8 cellular contexts compared by ENCODE assay signal in the genomic region with DNA sequence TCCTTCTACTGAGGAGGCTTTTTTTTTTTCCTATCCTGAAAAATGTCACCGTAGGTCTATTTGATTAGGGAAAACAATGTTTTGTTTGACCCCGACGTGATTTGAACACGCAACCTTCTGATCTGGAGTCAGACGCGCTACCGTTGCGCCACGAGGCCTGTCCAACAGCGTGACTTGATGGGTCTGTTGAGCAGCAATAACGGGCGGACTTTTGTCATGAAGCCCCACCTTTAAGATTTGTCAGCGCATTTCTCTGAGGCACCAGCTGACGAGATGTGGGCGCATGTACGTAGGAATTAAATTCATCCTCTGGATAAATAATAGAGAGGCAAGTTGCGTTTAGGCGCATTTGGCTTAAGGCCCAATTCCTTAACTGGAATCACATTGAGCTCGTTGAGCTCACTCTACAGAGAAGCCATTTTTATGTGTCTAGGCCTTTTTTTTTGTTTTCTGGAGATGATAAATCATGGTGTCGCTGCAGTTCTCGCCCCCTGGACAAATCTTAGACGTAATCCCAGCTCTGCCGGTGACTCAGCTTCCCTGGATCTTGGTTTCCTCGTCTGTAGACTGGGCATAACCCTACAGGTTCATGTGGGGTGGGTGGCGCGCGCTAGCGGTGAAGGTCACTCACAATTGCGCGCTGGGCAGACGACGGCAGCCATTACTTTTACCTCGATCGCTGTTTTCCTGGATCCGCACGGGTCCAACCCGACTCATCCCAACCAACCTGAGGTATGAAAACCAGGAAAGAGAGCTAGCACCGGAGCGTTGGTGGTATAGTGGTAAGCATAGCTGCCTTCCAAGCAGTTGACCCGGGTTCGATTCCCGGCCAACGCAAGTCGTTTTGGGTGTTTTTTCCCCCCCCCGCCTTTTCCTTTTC. TPM values are rescaled to one million over a fixed set of nuclear protein-coding genes. Genes with fewer than 3 reads are reported as not detected.
DNase-seq lines count a peak whose midpoint lies in the region; ATAC-seq and TF ChIP-seq lines count a peak whose summit lies in the region.

No MANE protein-coding gene starts in this region.

- H3K4me2 ChIP-seq in SK-N-SH (peak overlapping the region; percentile 98), neuronal stem cell (ENCODE audit: insufficient read depth, low read length, poor library complexity, severe bottlenecking) (peak overlapping the region; percentile 70)

- H3K79me1 ChIP-seq in neuronal stem cell (ENCODE audit: low read depth, low read length), result no peaks in the 10 kb centered on the region

- H3K36me3 ChIP-seq in SK-N-SH (replicated peaks in 1 of 2; ENCODE audit: control insufficient read depth in 1 of 2, insufficient read depth in 2 of 2, low read length in 1 of 2), result no peaks in the 10 kb centered on the region
- H3K36me3 ChIP-seq in gastroesophageal sphincter, result no peaks in the 10 kb centered on the region
- no peaks in the 10 kb centered on the region for H3K36me3 ChIP-seq in neuronal stem cell (replicated peaks in 1 of 2; ENCODE audit: control insufficient read depth in 2 of 2, insufficient read depth in 2 of 2, low read length in 2 of 2)
- H3K36me3 ChIP-seq in stomach, result no peaks in the 10 kb centered on the region

- no peaks in the 10 kb centered on the region for H3K9me2 ChIP-seq in SK-N-SH

- peak overlapping the region; percentile 92 to 95 for H3K27ac ChIP-seq in SK-N-SH (ENCODE audit: low read depth in 2 of 2, low read length in 1 of 2)
- H3K27ac ChIP-seq in gastroesophageal sphincter, result peak overlapping the region; percentile 95 to 98 (median 98)
- H3K27ac ChIP-seq in neuronal stem cell (replicated peaks; ENCODE audit: low read length), result peak overlapping the region; percentile 68
- peak overlapping the region; percentile 88 to 99 (median 96) for H3K27ac ChIP-seq in stomach

- H3K18ac ChIP-seq in neuronal stem cell (ENCODE audit: low read length), result peak overlapping the region; percentile 77

- peak overlapping the region; percentile 85 for H2BK5ac ChIP-seq in neuronal stem cell (ENCODE audit: low read length)

- H4K20me1 ChIP-seq in SK-N-SH (ENCODE audit: insufficient read depth), result 0 out of 2 replicates have a peak, but pooled peaks cover 4% of the 10 kb centered on the region

- H3F3A ChIP-seq in SK-N-SH (replicated peaks; ENCODE audit: insufficient read depth), result peaks cover 47% of the 10 kb centered on the region

- no peak overlapping the region for H2BK120ac ChIP-seq in neuronal stem cell (ENCODE audit: low read depth, low read length)

- H3K9ac ChIP-seq in SK-N-SH (peak overlapping the region; percentile 89), neuronal stem cell (ENCODE audit: low read depth, low read length, poor library complexity) (peak overlapping the region; percentile 79)

- peak overlapping the region; percentile 63 for H3K4me3 ChIP-seq in GM12864 (ENCODE audit: low read depth, low read length)
- H3K4me3 ChIP-seq in SK-N-SH (ENCODE audit: low read depth in 2 of 2, low read length in 1 of 2), result peak overlapping the region; percentile 83 to 86
- H3K4me3 ChIP-seq in gastroesophageal sphincter, result peak overlapping the region; percentile 48 to 73
- H3K4me3 ChIP-seq in neuronal stem cell (ENCODE audit: low read length in 2 of 2), result peak overlapping the region; percentile 70 to 92
- peak overlapping the region; percentile 57 to 70 (median 65) for H3K4me3 ChIP-seq in stomach

- CTCF ChIA-PET in SK-N-SH (lab: Yijun Ruan, JAX), result interaction anchor here (1.0 to 6.5 kb wide), 13 partner anchors 8 to 231 kb away, joined by 3 to 55 read pairs (median 5); partner anchors contain the start of genes ALOXE3, BORCS6, HES7 and KRABD2
- CTCF ChIA-PET in activated naive CD4-positive, alpha-beta T cell treated with anti-CD3 and anti-CD28 coated beads, Interleukin-2, amount 10 ng/mL, durations not matched to agents 7 days and 5 days (lab: Charles Lee), result interaction anchor here (0.7 to 5.9 kb wide), 9 partner anchors 11 to 101 kb away, joined by 3 to 38 read pairs (median 5); partner anchors contain the start of genes AURKB, CTC1, PFAS and SLC25A35

- H2AK5ac ChIP-seq in neuronal stem cell (ENCODE audit: low read depth, low read length), result no peak overlapping the region

- no peak overlapping the region for H2BK12ac ChIP-seq in neuronal stem cell (ENCODE audit: low read length)

- TF ChIP-seq RAD21 in SK-N-SH (IDR thresholded peaks at IDR 0.05; ENCODE audit: low read length), result no peak

- no peaks in the 10 kb centered on the region for H3K9me3 Mint-ChIP-seq in activated naive CD4-positive, alpha-beta T cell treated with anti-CD3 and anti-CD28 coated beads, Interleukin-2, amount 10 ng/mL, durations not matched to agents 7 days and 5 days

- no peak overlapping the region for H3K4ac ChIP-seq in neuronal stem cell (ENCODE audit: low read length)

- H2AFZ ChIP-seq in SK-N-SH (ENCODE audit: low read depth) (peak overlapping the region; percentile 89), neuronal stem cell (ENCODE audit: low read length) (peak overlapping the region; percentile 94)

- peak overlapping the region; percentile 52 for H3K23ac ChIP-seq in neuronal stem cell (ENCODE audit: low read depth, low read length, poor library complexity)

- DNase-seq in GM12864 (ENCODE audit: low read depth) (peak; percentile 71), NCI-H1048 (lab: John Stamatoyannopoulos, UW) (peak; percentile 64), SK-N-SH (peak; percentile 73), neuronal stem cell (ENCODE audit: low spot score) (peak; percentile 97), stomach (peak; percentile 90)
- DNase-seq in activated naive CD4-positive, alpha-beta T cell treated with anti-CD3 and anti-CD28 coated beads, Interleukin-2, amount 10 ng/mL, durations not matched to agents 7 days and 5 days, result peak; percentile 84

- peaks cover 29% of the 10 kb centered on the region for H3K36me3 Mint-ChIP-seq in activated naive CD4-positive, alpha-beta T cell treated with anti-CD3 and anti-CD28 coated beads, Interleukin-2, amount 10 ng/mL, durations not matched to agents 7 days and 5 days

- peaks cover 15% of the 10 kb centered on the region for H3K27me3 Mint-ChIP-seq in activated naive CD4-positive, alpha-beta T cell treated with anti-CD3 and anti-CD28 coated beads, Interleukin-2, amount 10 ng/mL, durations not matched to agents 7 days and 5 days

- peak; percentile 71 for ATAC-seq in gastroesophageal sphincter
- no peak for ATAC-seq in GM18519 (IDR thresholded peaks at IDR 0.05; ENCODE audit: low FRiP score, unreplicated experiment)

- peaks cover 8 to 13% of the 10 kb centered on the region in 2 experiments; a peak in 2 of 4 replicates for H3K4me1 ChIP-seq in SK-N-SH (ENCODE audit: control insufficient read depth in 1 of 2, insufficient read depth in 2 of 2, low read depth in 1 of 2, low read length in 1 of 2)
- peaks cover 0 to 45% (median 13%) of the 10 kb centered on the region in 3 donors for H3K4me1 ChIP-seq in gastroesophageal sphincter
- peaks cover 4 to 8% of the 10 kb centered on the region in 2 donors for H3K4me1 ChIP-seq in neuronal stem cell (ENCODE audit: control insufficient read depth in 2 of 2, insufficient read depth in 1 of 2, low read depth in 1 of 2, low read length in 2 of 2)
- peaks cover 19 to 40% (median 29%) of the 10 kb centered on the region in 4 donors for H3K4me1 ChIP-seq in stomach

- H3K9me3 ChIP-seq in SK-N-SH (no peaks in the 10 kb centered on the region), gastroesophageal sphincter (no peaks in the 10 kb centered on the region), neuronal stem cell (replicated peaks in 1 of 2; ENCODE audit: control insufficient read depth in 2 of 2, insufficient read depth in 1 of 2, low read depth in 1 of 2, low read length in 2 of 2) (no peaks in the 10 kb centered on the region), stomach (no peaks in the 10 kb centered on the region)

- intact Hi-C loops in stomach (cut with DNase I; ENCODE audit: low total_unique reads), result no loop called here

- TF ChIP-seq CTCF in GM12864 (IDR thresholded peaks at IDR 0.05; ENCODE audit: low read depth, low read length, missing control alignments) (no peak), SK-N-SH (IDR thresholded peaks at IDR 0.05) (no peak), gastroesophageal sphincter (IDR thresholded peaks at IDR 0.05) (peak in 1 of 4 experiments; percentile 12), stomach (IDR thresholded peaks at IDR 0.05) (peak in 1 of 7 experiments; percentile 10)

- 2% methylated on average over 44 of the region's 45 CpGs for WGBS in SK-N-SH (ENCODE audit: low lambda C conversion rate)
- WGBS in gastroesophageal sphincter (ENCODE audit: low coverage in 1 of 2), 2 donors, result 0 to 1% methylated on average over 21 to 29 of the region's 45 CpGs
- no CpG with 5 or more reads among the region's 45 CpGs for WGBS in neuronal stem cell (ENCODE audit: extremely low coverage in 2 of 2, insufficient read length in 2 of 2, insufficient replicate concordance in 1 of 2), 2 donors
- WGBS in stomach, 5 donors, result 0 to 1% (median 1%) methylated on average over 43 to 45 of the region's 45 CpGs

- TF ChIP-seq EP300 in SK-N-SH (IDR thresholded peaks at IDR 0.05; ENCODE audit: borderline replicate concordance in 1 of 2, low read depth in 1 of 2, low read length in 1 of 2), result 0 out of 4 replicates have a peak, but pooled peaks of 1 of the 2 experiments have one; percentile 30
- TF ChIP-seq EP300 in gastroesophageal sphincter (IDR thresholded peaks at IDR 0.05), result no peak
- no peak for TF ChIP-seq EP300 in stomach (IDR thresholded peaks at IDR 0.05)

- no peaks in the 10 kb centered on the region for H3K79me2 ChIP-seq in SK-N-SH (ENCODE audit: insufficient read depth)

- POLR2A ChIA-PET in SK-N-SH (lab: Yijun Ruan, JAX), result interaction anchor here (0.9 to 2.8 kb wide), 9 partner anchors 9 to 102 kb away, joined by 3 to 14 read pairs (median 8); partner anchors contain the start of genes BORCS6 and RANGRF

- H2BK15ac ChIP-seq in neuronal stem cell (ENCODE audit: low read length), result no peak overlapping the region

- H3K4me3 Mint-ChIP-seq in activated naive CD4-positive, alpha-beta T cell treated with anti-CD3 and anti-CD28 coated beads, Interleukin-2, amount 10 ng/mL, durations not matched to agents 7 days and 5 days, result peak overlapping the region; percentile 96

- no peak overlapping the region for H4K8ac ChIP-seq in neuronal stem cell (ENCODE audit: low read depth, low read length)

- H4K91ac ChIP-seq in neuronal stem cell (ENCODE audit: low read depth, low read length, poor library complexity), result no peak overlapping the region

- TF ChIP-seq POLR2A in gastroesophageal sphincter (IDR thresholded peaks at IDR 0.05) (peak in 1 of 2 donors; percentile 26), stomach (IDR thresholded peaks at IDR 0.05) (peak in 1 of 4 donors; percentile 17)

- no peaks in the 10 kb centered on the region for H3K27me3 ChIP-seq in SK-N-SH (ENCODE audit: insufficient read depth)
- no peaks in the 10 kb centered on the region for H3K27me3 ChIP-seq in gastroesophageal sphincter
- H3K27me3 ChIP-seq in neuronal stem cell (ENCODE audit: control insufficient read depth in 3 of 3, insufficient read depth in 3 of 3, low read depth in 1 of 3, low read length in 3 of 3), result no peaks in the 10 kb centered on the region
- no peaks in the 10 kb centered on the region for H3K27me3 ChIP-seq in stomach

- no peak overlapping the region for H3K14ac ChIP-seq in neuronal stem cell (ENCODE audit: low read length)

- peaks cover 51% of the 10 kb centered on the region for H3K4me1 Mint-ChIP-seq in activated naive CD4-positive, alpha-beta T cell treated with anti-CD3 and anti-CD28 coated beads, Interleukin-2, amount 10 ng/mL, durations not matched to agents 7 days and 5 days

- H3K27ac Mint-ChIP-seq in activated naive CD4-positive, alpha-beta T cell treated with anti-CD3 and anti-CD28 coated beads, Interleukin-2, amount 10 ng/mL, durations not matched to agents 7 days and 5 days, result peak overlapping the region; percentile 100

RNA-seq across cellular contexts. Expression of gene AURKB, which starts 10.6 kb away (rescaled TPM):
- 28.8 and 43.9 TPM in 2 replicates for polyA plus RNA-seq in SK-N-SH (2012; rRNA removed)
- polyA plus RNA-seq in SK-N-SH (2012; cell fraction: cytosol; rRNA removed), result 23.4 and 32.0 TPM in 2 replicates
- 104 and 168 TPM in 2 replicates for polyA plus RNA-seq in SK-N-SH (2012; cell fraction: nucleus; rRNA removed)
- total RNA-seq in gastroesophageal sphincter, result 1 to 10 TPM in 2 of 4 donors, under 1 TPM in 2; 0.54 to 5.3 (median 2.4) TPM
- polyA plus RNA-seq in neuronal stem cell (2013, experiment 1 of 2), result 213 TPM
- 209 TPM for polyA plus RNA-seq in neuronal stem cell (2013, experiment 2 of 2)
- total RNA-seq in stomach, result 10 to 100 TPM in 2 of 5 donors, 1 to 10 TPM in 3; 1.0 to 66.0 (median 2.3) TPM
- polyA plus RNA-seq in stomach, result 10 to 100 TPM in 2 of 3 donors, 1 to 10 TPM in 1; 8.2 to 24.9 (median 10.7) TPM

RNA-seq across cellular contexts. Expression of gene CTC1, which starts 26.8 kb away (rescaled TPM):
- polyA plus RNA-seq in SK-N-SH (2012; rRNA removed) (11.0 and 12.6 TPM in 2 replicates), stomach (1 to 10 TPM; 3.7 to 9.9 (median 9.7) TPM)
- 3.2 and 4.8 TPM in 2 replicates for polyA plus RNA-seq in SK-N-SH (2012; cell fraction: cytosol; rRNA removed)
- polyA plus RNA-seq in SK-N-SH (2012; cell fraction: nucleus; rRNA removed), result 61.6 and 90.0 TPM in 2 replicates
- total RNA-seq in gastroesophageal sphincter (10 to 100 TPM; 10.8 to 33.9 (median 14.7) TPM), stomach (100 to 1,000 TPM in 1 of 5 donors, 10 to 100 TPM in 4; 12.9 to 105 (median 40.1) TPM)
- polyA plus RNA-seq in neuronal stem cell (2013, experiment 1 of 2), result 11.1 TPM
- 12.0 TPM for polyA plus RNA-seq in neuronal stem cell (2013, experiment 2 of 2)

RNA-seq across cellular contexts. Expression of gene PFAS, which starts 28.1 kb away (rescaled TPM):
- polyA plus RNA-seq in SK-N-SH (2012; rRNA removed), result 22.4 and 24.0 TPM in 2 replicates
- 7.1 and 9.5 TPM in 2 replicates for polyA plus RNA-seq in SK-N-SH (2012; cell fraction: cytosol; rRNA removed)
- polyA plus RNA-seq in SK-N-SH (2012; cell fraction: nucleus; rRNA removed), result 91.9 and 99.7 TPM in 2 replicates
- 10 to 100 TPM; 10.8 to 28.9 (median 16.0) TPM for total RNA-seq in gastroesophageal sphincter
- 19.9 TPM for polyA plus RNA-seq in neuronal stem cell (2013, experiment 1 of 2)
- polyA plus RNA-seq in neuronal stem cell (2013, experiment 2 of 2), result 17.2 TPM
- 10 to 100 TPM in 4 of 5 donors, 1 to 10 TPM in 1; 5.9 to 68.7 (median 25.3) TPM for total RNA-seq in stomach
- 10 to 100 TPM in 1 of 3 donors, 1 to 10 TPM in 2; 4.6 to 10.2 (median 6.3) TPM for polyA plus RNA-seq in stomach

RNA-seq across cellular contexts. Expression of gene BORCS6, which starts 31.0 kb away (rescaled TPM):
- polyA plus RNA-seq in SK-N-SH (2012; rRNA removed) (3.7 and 4.3 TPM in 2 replicates), stomach (1 to 10 TPM; 6.6 to 9.2 (median 7.9) TPM)
- 2.1 and 3.5 TPM in 2 replicates for polyA plus RNA-seq in SK-N-SH (2012; cell fraction: cytosol; rRNA removed)
- 2.9 and 3.5 TPM in 2 replicates for polyA plus RNA-seq in SK-N-SH (2012; cell fraction: nucleus; rRNA removed)
- total RNA-seq in gastroesophageal sphincter (10 to 100 TPM in 3 of 4 donors, 1 to 10 TPM in 1; 8.1 to 16.1 (median 12.4) TPM), stomach (10 to 100 TPM in 2 of 5 donors, 1 to 10 TPM in 2, under 1 TPM in 1; 0.58 to 70.1 (median 4.6) TPM)
- 1.8 TPM for polyA plus RNA-seq in neuronal stem cell (2013, experiment 1 of 2)
- polyA plus RNA-seq in neuronal stem cell (2013, experiment 2 of 2), result 1.7 TPM

RNA-seq across cellular contexts. Expression of gene TMEM107, which starts 44.8 kb away (rescaled TPM):
- 18.6 and 19.2 TPM in 2 replicates for polyA plus RNA-seq in SK-N-SH (2012; rRNA removed)
- 16.7 and 17.7 TPM in 2 replicates for polyA plus RNA-seq in SK-N-SH (2012; cell fraction: cytosol; rRNA removed)
- polyA plus RNA-seq in SK-N-SH (2012; cell fraction: nucleus; rRNA removed), result 16.7 and 21.4 TPM in 2 replicates
- total RNA-seq in gastroesophageal sphincter, result 10 to 100 TPM; 11.2 to 18.8 (median 15.5) TPM
- 14.8 TPM for polyA plus RNA-seq in neuronal stem cell (2013, experiment 1 of 2)
- 15.2 TPM for polyA plus RNA-seq in neuronal stem cell (2013, experiment 2 of 2)
- 10 to 100 TPM in 3 of 5 donors, 1 to 10 TPM in 2; 5.2 to 37.6 (median 14.9) TPM for total RNA-seq in stomach
- polyA plus RNA-seq in stomach, result 10 to 100 TPM in 1 of 3 donors, 1 to 10 TPM in 2; 6.3 to 10.3 (median 8.0) TPM
